ENCODE assay signal across 1 cellular context in genomic region chr18:54947115-54947514, GRCh38.
TF ChIP-seq lines count a peak whose summit lies in the region.

No MANE protein-coding gene starts in this region.

TF ChIP-seq in HepG2, 621 proteins besides CTCF, POLR2A, EP300 and RAD21 (continued from another document):
- no peak for TF ChIP-seq FUBP1 (CRISPR knock-in tag; IDR thresholded peaks at IDR 0.05; ENCODE audit: borderline replicate concordance)
- TF ChIP-seq, protein P1, sequence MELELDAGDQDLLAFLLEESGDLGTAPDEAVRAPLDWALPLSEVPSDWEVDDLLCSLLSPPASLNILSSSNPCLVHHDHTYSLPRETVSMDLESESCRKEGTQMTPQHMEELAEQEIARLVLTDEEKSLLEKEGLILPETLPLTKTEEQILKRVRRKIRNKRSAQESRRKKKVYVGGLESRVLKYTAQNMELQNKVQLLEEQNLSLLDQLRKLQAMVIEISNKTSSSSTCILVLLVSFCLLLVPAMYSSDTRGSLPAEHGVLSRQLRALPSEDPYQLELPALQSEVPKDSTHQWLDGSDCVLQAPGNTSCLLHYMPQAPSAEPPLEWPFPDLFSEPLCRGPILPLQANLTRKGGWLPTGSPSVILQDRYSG (CRISPR knock-in tag; IDR thresholded peaks at IDR 0.05) = no peak
- TF ChIP-seq TMF1 (CRISPR knock-in tag; IDR thresholded peaks at IDR 0.05; ENCODE audit: low read depth) = no peak
- no peak for TF ChIP-seq NCOA1 (CRISPR knock-in tag; IDR thresholded peaks at IDR 0.05)
- no peak for TF ChIP-seq ZNF101 (CRISPR knock-in tag; IDR thresholded peaks at IDR 0.05; ENCODE audit: borderline replicate concordance, low read depth)
- no peak for TF ChIP-seq SRSF9 (IDR thresholded peaks at IDR 0.05; ENCODE audit: borderline replicate concordance, insufficient read depth, low read depth, low read length, poor library complexity, severe bottlenecking)
- TF ChIP-seq KDM1A (CRISPR knock-in tag; IDR thresholded peaks at IDR 0.05) = no peak
- no peak for TF ChIP-seq RBM22 (optimal IDR thresholded peaks at IDR 0.05; ENCODE audit: low read length)
- TF ChIP-seq THAP7 (CRISPR knock-in tag; IDR thresholded peaks at IDR 0.05) = no peak
- TF ChIP-seq, protein P2, sequence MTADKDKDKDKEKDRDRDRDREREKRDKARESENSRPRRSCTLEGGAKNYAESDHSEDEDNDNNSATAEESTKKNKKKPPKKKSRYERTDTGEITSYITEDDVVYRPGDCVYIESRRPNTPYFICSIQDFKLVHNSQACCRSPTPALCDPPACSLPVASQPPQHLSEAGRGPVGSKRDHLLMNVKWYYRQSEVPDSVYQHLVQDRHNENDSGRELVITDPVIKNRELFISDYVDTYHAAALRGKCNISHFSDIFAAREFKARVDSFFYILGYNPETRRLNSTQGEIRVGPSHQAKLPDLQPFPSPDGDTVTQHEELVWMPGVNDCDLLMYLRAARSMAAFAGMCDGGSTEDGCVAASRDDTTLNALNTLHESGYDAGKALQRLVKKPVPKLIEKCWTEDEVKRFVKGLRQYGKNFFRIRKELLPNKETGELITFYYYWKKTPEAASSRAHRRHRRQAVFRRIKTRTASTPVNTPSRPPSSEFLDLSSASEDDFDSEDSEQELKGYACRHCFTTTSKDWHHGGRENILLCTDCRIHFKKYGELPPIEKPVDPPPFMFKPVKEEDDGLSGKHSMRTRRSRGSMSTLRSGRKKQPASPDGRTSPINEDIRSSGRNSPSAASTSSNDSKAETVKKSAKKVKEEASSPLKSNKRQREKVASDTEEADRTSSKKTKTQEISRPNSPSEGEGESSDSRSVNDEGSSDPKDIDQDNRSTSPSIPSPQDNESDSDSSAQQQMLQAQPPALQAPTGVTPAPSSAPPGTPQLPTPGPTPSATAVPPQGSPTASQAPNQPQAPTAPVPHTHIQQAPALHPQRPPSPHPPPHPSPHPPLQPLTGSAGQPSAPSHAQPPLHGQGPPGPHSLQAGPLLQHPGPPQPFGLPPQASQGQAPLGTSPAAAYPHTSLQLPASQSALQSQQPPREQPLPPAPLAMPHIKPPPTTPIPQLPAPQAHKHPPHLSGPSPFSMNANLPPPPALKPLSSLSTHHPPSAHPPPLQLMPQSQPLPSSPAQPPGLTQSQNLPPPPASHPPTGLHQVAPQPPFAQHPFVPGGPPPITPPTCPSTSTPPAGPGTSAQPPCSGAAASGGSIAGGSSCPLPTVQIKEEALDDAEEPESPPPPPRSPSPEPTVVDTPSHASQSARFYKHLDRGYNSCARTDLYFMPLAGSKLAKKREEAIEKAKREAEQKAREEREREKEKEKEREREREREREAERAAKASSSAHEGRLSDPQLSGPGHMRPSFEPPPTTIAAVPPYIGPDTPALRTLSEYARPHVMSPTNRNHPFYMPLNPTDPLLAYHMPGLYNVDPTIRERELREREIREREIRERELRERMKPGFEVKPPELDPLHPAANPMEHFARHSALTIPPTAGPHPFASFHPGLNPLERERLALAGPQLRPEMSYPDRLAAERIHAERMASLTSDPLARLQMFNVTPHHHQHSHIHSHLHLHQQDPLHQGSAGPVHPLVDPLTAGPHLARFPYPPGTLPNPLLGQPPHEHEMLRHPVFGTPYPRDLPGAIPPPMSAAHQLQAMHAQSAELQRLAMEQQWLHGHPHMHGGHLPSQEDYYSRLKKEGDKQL (CRISPR knock-in tag; IDR thresholded peaks at IDR 0.05; ENCODE audit: low read depth) = no peak
- TF ChIP-seq MAF1 (CRISPR knock-in tag; IDR thresholded peaks at IDR 0.05; ENCODE audit: borderline replicate concordance) = no peak
- TF ChIP-seq TOPORS (CRISPR knock-in tag; IDR thresholded peaks at IDR 0.05) = no peak
